14 cellular contexts compared by ENCODE assay signal in genomic region chr5:171391996-171392577, GRCh38. TPM values are rescaled to one million over a fixed set of nuclear protein-coding genes. Genes with fewer than 3 reads are reported as not detected.
A peak's percentile ranks its signal among the peaks of the same experiment; 100 is the strongest.
DNase-seq lines count a peak whose midpoint lies in the region; ATAC-seq and TF ChIP-seq lines count a peak whose summit lies in the region.
"Had no signal": no experiment of that assay in that cellular context is flagged by ENCODE, and none has a peak within 500 bp of the region (broad histone marks: within the 10 kb centered on the region; RNA-seq: fewer than 3 reads in every experiment).

No MANE protein-coding gene starts in this region.

- intact Hi-C loops in CD4-positive, alpha-beta T cell (cut with DNase I, micrococcal nuclease) = no loop called here
- intact Hi-C loops in left ventricle myocardium superior (cut with micrococcal nuclease) = no loop called here

- CTCF ChIA-PET in CD4-positive, alpha-beta T cell (lab: Charles Lee) = no interaction called here

- H3K27ac ChIP-seq in CD4-positive, alpha-beta T cell (ENCODE audit: low read depth, low read length) = no peak overlapping the region
- H3K27ac ChIP-seq in SK-N-MC = no peak overlapping the region
- H3K27ac ChIP-seq: thoracic aorta had no signal

- DNase-seq in CD4-positive, alpha-beta T cell = no peak
- DNase-seq in SK-N-MC (ENCODE audit: low read depth, low spot score) = no peak
- no peak for DNase-seq in D341Med (ENCODE audit: low spot score)
- no peak for DNase-seq in left ventricle myocardium superior
- no peak for DNase-seq in NCI-H1694 (lab: John Stamatoyannopoulos, UW)
- DNase-seq: glutamatergic neuron, left colon, T1000 had no signal

- no peak for ATAC-seq in CD4-positive, alpha-beta T cell (ENCODE audit: poor library complexity)
- ATAC-seq in GM18505 (IDR thresholded peaks at IDR 0.05; ENCODE audit: unreplicated experiment) (no peak), left ventricle myocardium superior (no peak), GM21619 (IDR thresholded peaks at IDR 0.05; ENCODE audit: unreplicated experiment) (no peak)
- ATAC-seq: left colon had no signal

- TF ChIP-seq CTCF in CD4-positive, alpha-beta T cell (IDR thresholded peaks at IDR 0.05) = no peak

- peak overlapping the region; percentile 8 for H3K27ac Mint-ChIP-seq in CD4-positive, alpha-beta T cell

- peak; percentile 31 for TF ChIP-seq POLR2A in GM18505 (IDR thresholded peaks at IDR 0.05; ENCODE audit: borderline replicate concordance, extremely low read depth, insufficient read depth, insufficient read length)

- no peak overlapping the region for H3K9ac ChIP-seq in SK-N-MC (ENCODE audit: insufficient read length)
- no peak overlapping the region for H3K9ac ChIP-seq in iPS-15b (ENCODE audit: low read depth, low read length)

- no peak overlapping the region for H3K4me3 Mint-ChIP-seq in CD4-positive, alpha-beta T cell

- no peaks in the 10 kb centered on the region for H3K9me3 ChIP-seq in CD4-positive, alpha-beta T cell (ENCODE audit: control insufficient read depth, low read length)
- H3K9me3 ChIP-seq in SK-N-MC (ENCODE audit: low read depth, low read length) (no peaks in the 10 kb centered on the region), iPS-15b (ENCODE audit: control insufficient read depth, insufficient read depth, low read length) (no peaks in the 10 kb centered on the region)
- H3K9me3 ChIP-seq: thoracic aorta had no signal

- peaks cover 89% of the 10 kb centered on the region for H3K36me3 ChIP-seq in SK-N-MC (ENCODE audit: insufficient read depth, low read length)
- H3K36me3 ChIP-seq in iPS-15b (ENCODE audit: control insufficient read depth, insufficient read depth, low read length) = peaks cover 61% of the 10 kb centered on the region

- peaks cover 98% of the 10 kb centered on the region for H3K36me3 Mint-ChIP-seq in CD4-positive, alpha-beta T cell (ENCODE audit: low read depth)

- H3K4me3 ChIP-seq in SK-N-MC = peak overlapping the region; percentile 12
- H3K4me3 ChIP-seq in iPS-15b (ENCODE audit: low read depth, low read length) = peak overlapping the region; percentile 19
- H3K4me3 ChIP-seq: thoracic aorta had no signal

- no peaks in the 10 kb centered on the region for H3K27me3 Mint-ChIP-seq in CD4-positive, alpha-beta T cell

- H3K4me1 ChIP-seq in iPS-15b (ENCODE audit: control insufficient read depth, insufficient read depth, low read length) = peaks cover 17% of the 10 kb centered on the region

- H3K27me3 ChIP-seq in CD4-positive, alpha-beta T cell (ENCODE audit: control insufficient read depth, insufficient read depth, low read length) = no peaks in the 10 kb centered on the region
- no peaks in the 10 kb centered on the region for H3K27me3 ChIP-seq in iPS-15b (ENCODE audit: control insufficient read depth, insufficient read depth, low read length)

- no peaks in the 10 kb centered on the region for H3K9me3 Mint-ChIP-seq in CD4-positive, alpha-beta T cell

- POLR2A ChIA-PET in CD4-positive, alpha-beta T cell (lab: Charles Lee) = no interaction called here

- peaks cover 78% of the 10 kb centered on the region for H3K4me1 Mint-ChIP-seq in CD4-positive, alpha-beta T cell (ENCODE audit: low read depth)

RNA-seq across cellular contexts. Expression of gene NPM1, which starts 4.4 kb away (rescaled TPM):
- 1,000 to 10,000 TPM; 1,243 to 1,379 TPM for total RNA-seq in CD4-positive, alpha-beta T cell
- 420 TPM for total RNA-seq in left ventricle myocardium superior

RNA-seq across cellular contexts. Expression of gene FGF18, which starts 27.4 kb away (rescaled TPM):
- under 1 TPM; 0.31 to 0.33 TPM for total RNA-seq in CD4-positive, alpha-beta T cell
- total RNA-seq in left ventricle myocardium superior = 18.5 TPM
- total RNA-seq: bronchial epithelial cell, RPMI7951 had no signal

Comparison
In these comparisons a context has a peak if more than half of its experiments do, and no peak if none do; other contexts are left out.
1. RNA of gene FGF18, which starts 27.4 kb away (total RNA-seq): 18.5 TPM in left ventricle myocardium superior (single experiment); 0.31 to 0.33 TPM in CD4-positive, alpha-beta T cell; every median in the first group is over 10 times any median in the second.